In the genomic region with DNA sequence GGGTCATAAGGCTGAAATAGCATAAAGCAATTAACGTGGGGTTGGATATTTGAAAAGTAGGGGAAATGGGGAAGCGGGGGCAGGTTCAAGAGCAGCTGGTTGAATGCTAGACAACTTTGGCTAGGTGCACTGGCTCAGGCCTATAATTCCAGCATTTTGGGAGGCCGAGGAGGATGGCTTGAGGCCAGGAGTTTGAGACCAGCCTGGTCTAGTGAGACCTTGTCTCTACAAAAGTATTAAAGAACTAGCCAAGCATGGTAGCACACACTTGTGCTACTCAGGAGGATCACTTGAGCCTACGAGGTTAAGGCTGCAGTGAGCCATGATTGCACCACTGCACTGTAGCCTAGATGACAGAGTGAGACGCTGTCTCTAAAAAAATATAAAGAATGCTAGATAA, we compare ENCODE assay signal across 27 cellular contexts.
"Had no signal": no experiment of that assay in that cellular context is flagged by ENCODE, and none has a peak within 500 bp of the region (broad histone marks: within the 10 kb centered on the region; RNA-seq: fewer than 3 reads in every experiment).

No MANE protein-coding gene starts in this region.

- H3K27ac ChIP-seq: neutrophil, pancreas, prostate gland, right lobe of liver, skin epidermis, spleen, thoracic aorta, tibial artery, transverse colon, upper lobe of right lung, uterus had no signal

- H3K9me3 ChIP-seq: neutrophil, pancreas, prostate gland, right lobe of liver, spleen, thoracic aorta, tibial artery, transverse colon, upper lobe of right lung, uterus had no signal

- H3K36me3 ChIP-seq: prostate gland, uterus had no signal

- ATAC-seq: naive thymus-derived CD4-positive, alpha-beta T cell; pancreas; right cardiac atrium; right lobe of liver; stimulated activated memory B cell treated with anti-CD40 and anti-IgM and Interleukin-4, amounts not matched to agents 10 μg/mL and 1 μg/mL and 100 μg/mL, for 72 hours; stimulated activated naive CD8-positive, alpha-beta T cell treated with anti-CD3 and anti-CD28 coated beads, Interleukin-15, amount 100 ng/mL, for 72 hours; stimulated activated naive CD8-positive, alpha-beta T cell treated with anti-CD3 and anti-CD28 coated beads, Interleukin-15, Interleukin-2, amounts not matched to agents 100 U/mL and 50 U/mL, for 24 hours; upper lobe of right lung had no signal

- H3K27me3 Mint-ChIP-seq: naive thymus-derived CD4-positive, alpha-beta T cell; stimulated activated memory B cell treated with anti-CD40 and anti-IgM and Interleukin-4, amounts not matched to agents 10 μg/mL and 1 μg/mL and 100 μg/mL, for 72 hours; stimulated activated naive CD8-positive, alpha-beta T cell treated with anti-CD3 and anti-CD28 coated beads, Interleukin-15, amount 100 ng/mL, for 72 hours; type B pancreatic cell had no signal

- H3K4me2 ChIP-seq: smooth muscle cell had no signal

- H3K4me3 Mint-ChIP-seq: naive thymus-derived CD4-positive, alpha-beta T cell; nephron; neural crest cell; stimulated activated memory B cell treated with anti-CD40 and anti-IgM and Interleukin-4, amounts not matched to agents 10 μg/mL and 1 μg/mL and 100 μg/mL, for 72 hours; stimulated activated naive CD8-positive, alpha-beta T cell treated with anti-CD3 and anti-CD28 coated beads, Interleukin-15, amount 100 ng/mL, for 72 hours; type B pancreatic cell had no signal

- DNase-seq: naive thymus-derived CD4-positive, alpha-beta T cell; nucleus accumbens; pancreas; right cardiac atrium; right lobe of liver; spleen; stimulated activated CD4-positive, alpha-beta T cell treated with anti-CD3 and anti-CD28 coated beads, Interleukin-12 subunit alpha, Interleukin-12 subunit beta, amount 100 ng/mL, for 4 hours; stimulated activated CD4-positive, alpha-beta T cell treated with anti-CD3 and anti-CD28 coated beads, Interleukin-1b, Interleukin-23, amount 100 ng/mL, for 48 hours; stimulated activated CD4-positive, alpha-beta T cell treated with anti-CD3 and anti-CD28 coated beads, Interleukin-4, amount 100 ng/mL, for 1 hour; stimulated activated CD4-positive, alpha-beta T cell treated with anti-CD3 and anti-CD28 coated beads, Interleukin-4, amount 100 ng/mL, for 4 hours; stimulated activated CD8-positive, alpha-beta memory T cell treated with anti-CD3 and anti-CD28 coated beads, Interleukin-4, amount 100 ng/mL, for 48 hours; stimulated activated naive CD4-positive, alpha-beta T cell; stimulated activated naive CD8-positive, alpha-beta T cell treated with anti-CD3 and anti-CD28 coated beads, Interleukin-15, amount 100 ng/mL, for 72 hours; stimulated activated naive CD8-positive, alpha-beta T cell treated with anti-CD3 and anti-CD28 coated beads, Interleukin-15, Interleukin-2, amounts not matched to agents 100 U/mL and 50 U/mL, for 24 hours; tibial artery; transverse colon; upper lobe of right lung; uterus had no signal

- FAIRE-seq: pancreas had no signal

- H3K4me1 ChIP-seq: uterus had no signal

- H3K9me3 Mint-ChIP-seq: naive thymus-derived CD4-positive, alpha-beta T cell; nephron; neural crest cell; stimulated activated memory B cell treated with anti-CD40 and anti-IgM and Interleukin-4, amounts not matched to agents 10 μg/mL and 1 μg/mL and 100 μg/mL, for 72 hours; stimulated activated naive CD8-positive, alpha-beta T cell treated with anti-CD3 and anti-CD28 coated beads, Interleukin-15, amount 100 ng/mL, for 72 hours; type B pancreatic cell had no signal

- H3K27me3 ChIP-seq: neutrophil, pancreas, right lobe of liver, spleen, tibial artery, transverse colon, upper lobe of right lung, uterus had no signal

- H3K4me3 ChIP-seq: pancreas, prostate gland, right lobe of liver, skin epidermis, smooth muscle cell, spleen, thoracic aorta, tibial artery, transverse colon, upper lobe of right lung, uterus had no signal

- H3K27ac Mint-ChIP-seq: nephron; stimulated activated memory B cell treated with anti-CD40 and anti-IgM and Interleukin-4, amounts not matched to agents 10 μg/mL and 1 μg/mL and 100 μg/mL, for 72 hours; stimulated activated naive CD8-positive, alpha-beta T cell treated with anti-CD3 and anti-CD28 coated beads, Interleukin-15, amount 100 ng/mL, for 72 hours; type B pancreatic cell had no signal

- H3K4me1 Mint-ChIP-seq: neural crest cell had no signal
